ENCODE assay signal across 9 cellular contexts in genomic region chr9:110125763-110126351, GRCh38.
DNase-seq lines count a peak whose midpoint lies in the region; ATAC-seq and TF ChIP-seq lines count a peak whose summit lies in the region.
"Had no signal": no experiment of that assay in that cellular context is flagged by ENCODE, and none has a peak within 500 bp of the region (broad histone marks: within the 10 kb centered on the region; RNA-seq: fewer than 3 reads in every experiment).

No MANE protein-coding gene starts in this region.

- no peak for DNase-seq in activated T-cell treated with anti-CD3 and anti-CD28 coated beads, Interleukin-2, amount 50 U/mL, for 72 hours
- no peak for DNase-seq in activated T-cell treated with anti-CD3 and anti-CD28 coated beads, Interleukin-2, amount 50 U/mL, for 1 hour
- DNase-seq in mesothelial cell of epicardium (ENCODE audit: low spot score in 2 of 2, unreplicated experiment in 2 of 2) (no peak), type B pancreatic cell (ENCODE audit: extremely low spot score, unreplicated experiment) (no peak), SKM-1 (lab: John Stamatoyannopoulos, UW; ENCODE audit: unreplicated experiment) (no peak), D341Med (ENCODE audit: low spot score) (no peak), DMS153 treated with DMSO at 0.1 percent for 48 hours (lab: John Stamatoyannopoulos, UW; ENCODE audit: unreplicated experiment) (no peak)
- DNase-seq: foreskin keratinocyte had no signal

- H3K4me3 Mint-ChIP-seq in activated T-cell treated with anti-CD3 and anti-CD28 coated beads, Interleukin-2, amount 50 U/mL, for 72 hours = peak overlapping the region; percentile 5 to 27
- H3K4me3 Mint-ChIP-seq in brain (peak overlapping the region in 3 of 5 experiments; percentile 77 to 82 (median 81)), mesothelial cell of epicardium (peak overlapping the region; percentile 51), type B pancreatic cell (peak overlapping the region; percentile 82)

- peak; percentile 40 to 53 for ATAC-seq in activated T-cell treated with anti-CD3 and anti-CD28 coated beads, Interleukin-2, amount 50 U/mL, for 72 hours (replicated peaks in 1 of 2)
- ATAC-seq: foreskin keratinocyte had no signal

- TF ChIP-seq CTCF in brain (conservative IDR thresholded peaks at IDR 0.05) (no peak), mesothelial cell of epicardium (IDR thresholded peaks at IDR 0.05; ENCODE audit: unreplicated experiment) (no peak), type B pancreatic cell (conservative IDR thresholded peaks at IDR 0.05) (no peak)

- no peaks in the 10 kb centered on the region for H3K9me3 Mint-ChIP-seq in activated T-cell treated with anti-CD3 and anti-CD28 coated beads, Interleukin-2, amount 50 U/mL, for 72 hours
- no peaks in the 10 kb centered on the region for H3K9me3 Mint-ChIP-seq in brain
- H3K9me3 Mint-ChIP-seq in mesothelial cell of epicardium = no peaks in the 10 kb centered on the region
- H3K9me3 Mint-ChIP-seq in type B pancreatic cell = no peaks in the 10 kb centered on the region

- no peaks in the 10 kb centered on the region for H3K27me3 Mint-ChIP-seq in activated T-cell treated with anti-CD3 and anti-CD28 coated beads, Interleukin-2, amount 50 U/mL, for 72 hours (ENCODE audit: low read depth)
- H3K27me3 Mint-ChIP-seq in brain (no peaks in the 10 kb centered on the region), mesothelial cell of epicardium (ENCODE audit: low read depth) (peaks cover 2% of the 10 kb centered on the region), type B pancreatic cell (no peaks in the 10 kb centered on the region)

- H3K27ac Mint-ChIP-seq in activated T-cell treated with anti-CD3 and anti-CD28 coated beads, Interleukin-2, amount 50 U/mL, for 72 hours = peak overlapping the region; percentile 25
- H3K27ac Mint-ChIP-seq in brain (peak overlapping the region in 4 of 5 experiments; percentile 22 to 97 (median 93)), mesothelial cell of epicardium (peak overlapping the region; percentile 92), type B pancreatic cell (peak overlapping the region; percentile 88)

- peaks cover 0 to 1% of the 10 kb centered on the region in 2 donors for H3K36me3 Mint-ChIP-seq in activated T-cell treated with anti-CD3 and anti-CD28 coated beads, Interleukin-2, amount 50 U/mL, for 72 hours (ENCODE audit: insufficient read depth in 2 of 2)
- H3K36me3 Mint-ChIP-seq in brain (no peaks in the 10 kb centered on the region), mesothelial cell of epicardium (no peaks in the 10 kb centered on the region), type B pancreatic cell (no peaks in the 10 kb centered on the region)

- peaks cover 49% of the 10 kb centered on the region for H3K4me1 Mint-ChIP-seq in activated T-cell treated with anti-CD3 and anti-CD28 coated beads, Interleukin-2, amount 50 U/mL, for 72 hours (ENCODE audit: low read depth)
- peaks cover 66% of the 10 kb centered on the region for H3K4me1 Mint-ChIP-seq in brain
- H3K4me1 Mint-ChIP-seq in mesothelial cell of epicardium = peaks cover 63% of the 10 kb centered on the region
- H3K4me1 Mint-ChIP-seq in type B pancreatic cell (ENCODE audit: unreplicated experiment) = peaks cover 78% of the 10 kb centered on the region

Comparison
In these comparisons a context has a peak if more than half of its experiments do, and no peak if none do; other contexts are left out.
1. H3K27ac Mint-ChIP-seq: peak in every context shown above with its lines; median percentile 93 in brain; 92 in mesothelial cell of epicardium; 88 in type B pancreatic cell; 25 in activated T-cell treated with anti-CD3 and anti-CD28 coated beads, Interleukin-2, amount 50 U/mL, for 72 hours.
2. H3K4me3 Mint-ChIP-seq: peak in every context shown above with its lines; median percentile 82 in type B pancreatic cell; 81 in brain; 51 in mesothelial cell of epicardium; 16 in activated T-cell treated with anti-CD3 and anti-CD28 coated beads, Interleukin-2, amount 50 U/mL, for 72 hours.